In genomic region chr15:80090879-80091503, GRCh38 we compare ENCODE assay signal across 14 cellular contexts. TPM values are rescaled to one million over a fixed set of nuclear protein-coding genes. Genes with fewer than 3 reads are reported as not detected.
A peak's percentile ranks its signal among the peaks of the same experiment; 100 is the strongest.
DNase-seq lines count a peak whose midpoint lies in the region; ATAC-seq, FAIRE-seq and TF ChIP-seq lines count a peak whose summit lies in the region.
"Had no signal": no experiment of that assay in that cellular context is flagged by ENCODE, and none has a peak within 500 bp of the region (broad histone marks: within the 10 kb centered on the region; RNA-seq: fewer than 3 reads in every experiment).

No MANE protein-coding gene starts in this region.

- H3K9ac ChIP-seq in PC-3 (ENCODE audit: low read length): no peak overlapping the region

- H3K79me2 ChIP-seq in PC-3 (ENCODE audit: low read length): peaks cover 50% of the 10 kb centered on the region

- peaks cover 14% of the 10 kb centered on the region for H3K4me1 Mint-ChIP-seq in MCF 10A (ENCODE audit: insufficient read depth, unreplicated experiment)
- H3K4me1 Mint-ChIP-seq in activated CD4-positive, alpha-beta T cell treated with anti-CD3 and anti-CD28 coated beads, Interleukin-2, amount 10 ng/mL, durations not matched to agents 7 days and 5 days: peaks cover 10% of the 10 kb centered on the region

- intact Hi-C loops in MCF 10A (cut with micrococcal nuclease): no loop called here
- intact Hi-C loops in breast epithelium (cut with DNase I; ENCODE audit: low total_unique reads): no loop called here
- intact Hi-C loops in PC-3 (cut with micrococcal nuclease): no loop called here

- no peak overlapping the region for H2AFZ ChIP-seq in PC-3 (ENCODE audit: low read length)

- H3K4me1 ChIP-seq in breast epithelium (no peaks in the 10 kb centered on the region), PC-3 (ENCODE audit: insufficient read depth, low read length) (peaks cover 9% of the 10 kb centered on the region)

- H3K36me3 ChIP-seq in breast epithelium: no peaks in the 10 kb centered on the region
- no peaks in the 10 kb centered on the region; the same call in 1 of the 2 replicates for H3K36me3 ChIP-seq in PC-3 (ENCODE audit: low read depth, low read length)

- no peak overlapping the region for H3K4me3 Mint-ChIP-seq in MCF 10A (ENCODE audit: unreplicated experiment)
- H3K4me3 Mint-ChIP-seq in activated CD4-positive, alpha-beta T cell treated with anti-CD3 and anti-CD28 coated beads, Interleukin-2, amount 10 ng/mL, durations not matched to agents 7 days and 5 days: no peak overlapping the region
- H3K4me3 Mint-ChIP-seq: CD4-positive, alpha-beta memory T cell had no signal

- H3K9me3 ChIP-seq in breast epithelium (no peaks in the 10 kb centered on the region), PC-3 (ENCODE audit: low read length) (no peaks in the 10 kb centered on the region)

- H3K27ac ChIP-seq in breast epithelium (no peak overlapping the region), PC-3 (ENCODE audit: low read length) (no peak overlapping the region)

- no peak overlapping the region for H3K27ac Mint-ChIP-seq in MCF 10A (ENCODE audit: low read depth, unreplicated experiment)
- H3K27ac Mint-ChIP-seq in activated CD4-positive, alpha-beta T cell treated with anti-CD3 and anti-CD28 coated beads, Interleukin-2, amount 10 ng/mL, durations not matched to agents 7 days and 5 days: no peak overlapping the region

- no peaks in the 10 kb centered on the region for H3K27me3 Mint-ChIP-seq in MCF 10A (ENCODE audit: insufficient read depth, unreplicated experiment)
- no peaks in the 10 kb centered on the region for H3K27me3 Mint-ChIP-seq in activated CD4-positive, alpha-beta T cell treated with anti-CD3 and anti-CD28 coated beads, Interleukin-2, amount 10 ng/mL, durations not matched to agents 7 days and 5 days
- H3K27me3 Mint-ChIP-seq: CD4-positive, alpha-beta memory T cell had no signal

- no peak for FAIRE-seq in urothelium cell line (lab: Jason Lieb, UNC)
- FAIRE-seq: small intestine had no signal

- H3K36me3 Mint-ChIP-seq in MCF 10A (ENCODE audit: insufficient read depth, unreplicated experiment): peaks cover 10% of the 10 kb centered on the region
- peaks cover 14% of the 10 kb centered on the region for H3K36me3 Mint-ChIP-seq in activated CD4-positive, alpha-beta T cell treated with anti-CD3 and anti-CD28 coated beads, Interleukin-2, amount 10 ng/mL, durations not matched to agents 7 days and 5 days (ENCODE audit: low read depth)

- POLR2A ChIA-PET in MCF 10A (lab: Yijun Ruan, JAX) (interaction anchor here (0.8 to 1.3 kb wide), 4 partner anchors 10 to 77 kb away, joined by 3 to 7 read pairs (median 4); partner anchors contain the start of gene ZFAND6), PC-3 (lab: Charles Lee; ENCODE audit: unreplicated experiment) (no interaction called here)
- POLR2A ChIA-PET in activated CD4-positive, alpha-beta T cell treated with anti-CD3 and anti-CD28 coated beads, Interleukin-2, amount 10 ng/mL, durations not matched to agents 7 days and 5 days (lab: Charles Lee): no interaction called here

- H3K4me3 ChIP-seq in breast epithelium (no peak overlapping the region), PC-3 (ENCODE audit: low read length) (no peak overlapping the region), fibroblast of pulmonary artery (replicated peaks; ENCODE audit: low read depth, low read length) (no peak overlapping the region)
- H3K4me3 ChIP-seq: lung had no signal

- H3K9me3 Mint-ChIP-seq in MCF 10A (ENCODE audit: unreplicated experiment): no peaks in the 10 kb centered on the region
- no peaks in the 10 kb centered on the region for H3K9me3 Mint-ChIP-seq in activated CD4-positive, alpha-beta T cell treated with anti-CD3 and anti-CD28 coated beads, Interleukin-2, amount 10 ng/mL, durations not matched to agents 7 days and 5 days
- H3K9me3 Mint-ChIP-seq: CD4-positive, alpha-beta memory T cell had no signal

- CTCF ChIA-PET in MCF 10A (lab: Yijun Ruan, JAX): interaction anchor here (0.8 to 1.7 kb wide), 8 partner anchors 11 to 227 kb away, joined by 3 to 6 read pairs (median 4); no protein-coding TSS in a partner anchor
- CTCF ChIA-PET in PC-3 (lab: Charles Lee): no interaction called here
- CTCF ChIA-PET in activated CD4-positive, alpha-beta T cell treated with anti-CD3 and anti-CD28 coated beads, Interleukin-2, amount 10 ng/mL, durations not matched to agents 7 days and 5 days (lab: Charles Lee): interaction anchor here (1.2 to 1.5 kb wide), 2 partner anchors 11 to 19 kb away, joined by 3 read pairs; no protein-coding TSS in a partner anchor

- H3K9me2 ChIP-seq in PC-3 (replicated peaks; ENCODE audit: low read length): no peaks in the 10 kb centered on the region

- TF ChIP-seq CTCF in MCF 10A (IDR thresholded peaks at IDR 0.05; ENCODE audit: unreplicated experiment) (peak; percentile 19), breast epithelium (IDR thresholded peaks at IDR 0.05) (no peak), PC-3 (conservative IDR thresholded peaks at IDR 0.05; ENCODE audit: low read depth, low read length) (peak; percentile 56), fibroblast of pulmonary artery (IDR thresholded peaks at IDR 0.05; ENCODE audit: low read length, missing control alignments) (peak; percentile 42)

- no TSS peak for BruUV-seq in MCF 10A (replicated peaks; lab: Mats Ljungman, UMichigan)
- BruUV-seq in PC-3 (replicated peaks; lab: Mats Ljungman, UMichigan): no TSS peak

- no peaks in the 10 kb centered on the region for H3F3A ChIP-seq in PC-3 (ENCODE audit: low read length, unreplicated experiment)

- DNase-seq in MCF 10A (ENCODE audit: unreplicated experiment): peak; percentile 18
- no peak for DNase-seq in breast epithelium (ENCODE audit: low spot score in 2 of 2)
- peak; percentile 25 for DNase-seq in PC-3
- DNase-seq in fibroblast of pulmonary artery (ENCODE audit: low read depth): no peak
- peak; percentile 6 for DNase-seq in urothelium cell line (ENCODE audit: low spot score)
- DNase-seq in activated CD4-positive, alpha-beta T cell treated with anti-CD3 and anti-CD28 coated beads, Interleukin-2, amount 10 ng/mL, durations not matched to agents 7 days and 5 days: no peak
- no peak for DNase-seq in kidney glomerular epithelial cell (lab: John Stamatoyannopoulos, UW)
- DNase-seq: activated effector memory CD4-positive, alpha-beta T cell treated with anti-CD3 and anti-CD28 coated beads, Interleukin-2, amount 50 U/mL, for 16 hours; CD4-positive, alpha-beta memory T cell; NCI-H345; small intestine; stimulated activated naive CD8-positive, alpha-beta T cell treated with anti-CD3 and anti-CD28 coated beads, Interleukin-15, Interleukin-2, amounts not matched to agents 100 U/mL and 50 U/mL, for 24 hours had no signal

- H3K27me3 ChIP-seq in breast epithelium: no peaks in the 10 kb centered on the region
- H3K27me3 ChIP-seq in PC-3 (ENCODE audit: low read length): no peaks in the 10 kb centered on the region

- peaks cover 35% of the 10 kb centered on the region for H4K20me1 ChIP-seq in PC-3 (ENCODE audit: low read length)

- TF ChIP-seq POLR2A in breast epithelium (IDR thresholded peaks at IDR 0.05): no peak

- H3K4me2 ChIP-seq in PC-3 (ENCODE audit: low read length): no peak overlapping the region

- ATAC-seq in PC-3 (no peak), HG02678 (IDR thresholded peaks at IDR 0.05; ENCODE audit: unreplicated experiment) (no peak)
- ATAC-seq: stimulated activated naive CD8-positive, alpha-beta T cell treated with anti-CD3 and anti-CD28 coated beads, Interleukin-15, Interleukin-2, amounts not matched to agents 100 U/mL and 50 U/mL, for 24 hours had no signal

RNA-seq across cellular contexts. Expression of gene ZFAND6, which starts 31.5 kb away (rescaled TPM):
- total RNA-seq in MCF 10A (2022): 57.6 and 59.5 TPM in 2 replicates
- total RNA-seq in breast epithelium: 100 to 1,000 TPM; 141 to 193 (median 159) TPM
- total RNA-seq in PC-3 (2014; rRNA removed): 50.2 and 96.6 TPM in 2 replicates
- total RNA-seq in activated CD4-positive, alpha-beta T cell treated with anti-CD3 and anti-CD28 coated beads, Interleukin-2, amount 10 ng/mL, durations not matched to agents 7 days and 5 days: 10 to 100 TPM; 49.3 to 56.4 TPM

Comparison
In these comparisons a context has a peak if more than half of its experiments do, and no peak if none do; other contexts are left out.
1. DNase-seq: peak in MCF 10A (single experiment), PC-3 (single experiment) and urothelium cell line (single experiment); none in breast epithelium (0 of 2), fibroblast of pulmonary artery (single experiment), activated CD4-positive, alpha-beta T cell treated with anti-CD3 and anti-CD28 coated beads, Interleukin-2, amount 10 ng/mL, durations not matched to agents 7 days and 5 days (single experiment) and kidney glomerular epithelial cell (single experiment).
2. CTCF ChIP-seq: peak in MCF 10A (single experiment), PC-3 (single experiment) and fibroblast of pulmonary artery (single experiment); none in breast epithelium (0 of 3).